11 cellular contexts compared by ENCODE assay signal in the genomic region with DNA sequence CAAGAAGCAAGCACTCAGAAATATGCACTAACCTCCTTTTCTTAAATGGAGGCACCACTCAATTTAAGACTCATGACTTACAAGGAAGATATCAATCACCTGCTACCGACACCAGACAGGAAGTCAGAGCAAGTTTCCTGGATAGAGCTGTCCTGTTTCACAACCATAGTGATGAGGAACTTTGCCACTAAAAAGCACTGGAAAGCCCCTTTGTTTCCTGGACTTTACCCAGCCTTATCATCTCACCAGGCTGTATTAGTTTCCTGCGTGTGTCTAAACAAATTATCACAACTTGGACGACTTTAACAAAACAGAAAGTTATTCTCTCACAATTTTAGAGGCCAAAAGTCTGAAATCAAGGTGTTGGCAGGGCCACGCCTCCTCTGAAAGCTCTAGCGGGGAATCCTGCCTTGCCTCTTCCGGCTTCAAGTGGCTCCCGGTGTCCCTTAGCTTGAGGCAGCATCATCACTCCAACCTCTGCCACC.
DNase-seq lines count a peak whose midpoint lies in the region; ATAC-seq and TF ChIP-seq lines count a peak whose summit lies in the region.
"Had no signal": no experiment of that assay in that cellular context is flagged by ENCODE, and none has a peak within 500 bp of the region (broad histone marks: within the 10 kb centered on the region; RNA-seq: fewer than 3 reads in every experiment).

No MANE protein-coding gene starts in this region.

- 48 to 51% methylated on average over 7 of the region's 7 CpGs for WGBS in esophagus squamous epithelium, 2 donors

- H3K27me3 Mint-ChIP-seq in CD14-positive monocyte (ENCODE audit: low read depth in 3 of 3) = peaks cover 0 to 2% (median 0%) of the 10 kb centered on the region in 3 donors
- H3K27me3 Mint-ChIP-seq: stimulated activated memory B cell treated with anti-CD40 and anti-IgM and Interleukin-4, amounts not matched to agents 10 μg/mL and 1 μg/mL and 100 μg/mL, for 72 hours had no signal

- H3K4me1 Mint-ChIP-seq in CD14-positive monocyte = peaks cover 12% of the 10 kb centered on the region
- H3K4me1 Mint-ChIP-seq: stimulated activated memory B cell treated with anti-CD40 and anti-IgM and Interleukin-4, amounts not matched to agents 10 μg/mL and 1 μg/mL and 100 μg/mL, for 72 hours had no signal

- no peaks in the 10 kb centered on the region for H3K36me3 Mint-ChIP-seq in CD14-positive monocyte
- H3K36me3 Mint-ChIP-seq: stimulated activated memory B cell treated with anti-CD40 and anti-IgM and Interleukin-4, amounts not matched to agents 10 μg/mL and 1 μg/mL and 100 μg/mL, for 72 hours had no signal

- TF ChIP-seq POLR2A in esophagus squamous epithelium (IDR thresholded peaks at IDR 0.05) = no peak

- peak overlapping the region in 6 of 7 donors; percentile 11 to 72 (median 42) for H3K27ac Mint-ChIP-seq in CD14-positive monocyte
- H3K27ac Mint-ChIP-seq: stimulated activated memory B cell treated with anti-CD40 and anti-IgM and Interleukin-4, amounts not matched to agents 10 μg/mL and 1 μg/mL and 100 μg/mL, for 72 hours had no signal

- no peaks in the 10 kb centered on the region for H3K9me3 ChIP-seq in esophagus squamous epithelium
- H3K9me3 ChIP-seq in BE2C = no peaks in the 10 kb centered on the region

- DNase-seq in CD14-positive monocyte (ENCODE audit: low spot score) = no peak
- peak; percentile 32 for DNase-seq in NOMO-1 treated with dmso at 0.1 percent for 144 hours (lab: John Stamatoyannopoulos, UW; ENCODE audit: unreplicated experiment)
- DNase-seq in fibroblast of mammary gland (ENCODE audit: low read depth) = peak; percentile 25
- DNase-seq in esophagus squamous epithelium (lab: John Stamatoyannopoulos, UW) = no peak
- no peak for DNase-seq in BE2C
- DNase-seq: islet precursor cell had no signal

- intact Hi-C loops in CD14-positive monocyte (cut with micrococcal nuclease) = loop anchor here in 1 of 2 donors (10.0 kb wide), 1 partner anchor 46 kb away; no protein-coding TSS in a partner anchor
- intact Hi-C loops in esophagus squamous epithelium (cut with DNase I) = no loop called here

- no peak for TF ChIP-seq CTCF in CD14-positive monocyte (IDR thresholded peaks at IDR 0.05)
- no peak for TF ChIP-seq CTCF in fibroblast of mammary gland (conservative IDR thresholded peaks at IDR 0.05; ENCODE audit: control insufficient read depth, insufficient read depth, low read depth, low read length)
- TF ChIP-seq CTCF in esophagus squamous epithelium (IDR thresholded peaks at IDR 0.05) = no peak
- TF ChIP-seq CTCF in BE2C (IDR thresholded peaks at IDR 0.05; ENCODE audit: low read depth, low read length) = no peak

- H3K4me3 Mint-ChIP-seq in CD14-positive monocyte = no peak overlapping the region
- H3K4me3 Mint-ChIP-seq: stimulated activated memory B cell treated with anti-CD40 and anti-IgM and Interleukin-4, amounts not matched to agents 10 μg/mL and 1 μg/mL and 100 μg/mL, for 72 hours had no signal

- ATAC-seq in GM21447 (IDR thresholded peaks at IDR 0.05; ENCODE audit: unreplicated experiment) (peak; percentile 49), HG02973 (IDR thresholded peaks at IDR 0.05; ENCODE audit: unreplicated experiment) (no peak), GM18519 (IDR thresholded peaks at IDR 0.05; ENCODE audit: low FRiP score, unreplicated experiment) (no peak)
- ATAC-seq: right cardiac atrium; stimulated activated memory B cell treated with anti-CD40 and anti-IgM and Interleukin-4, amounts not matched to agents 10 μg/mL and 1 μg/mL and 100 μg/mL, for 72 hours had no signal

- H3K36me3 ChIP-seq in esophagus squamous epithelium (no peaks in the 10 kb centered on the region), BE2C (no peaks in the 10 kb centered on the region)

- H3K27me3 ChIP-seq in esophagus squamous epithelium (no peaks in the 10 kb centered on the region), BE2C (no peaks in the 10 kb centered on the region)

- H3K4me3 ChIP-seq in fibroblast of mammary gland (ENCODE audit: control insufficient read depth, low read depth, low read length) (no peak overlapping the region), esophagus squamous epithelium (no peak overlapping the region), BE2C (ENCODE audit: low read depth, low read length) (no peak overlapping the region)

- peaks cover 0 to 3% (median 0%) of the 10 kb centered on the region in 7 donors for H3K9me3 Mint-ChIP-seq in CD14-positive monocyte
- H3K9me3 Mint-ChIP-seq: stimulated activated memory B cell treated with anti-CD40 and anti-IgM and Interleukin-4, amounts not matched to agents 10 μg/mL and 1 μg/mL and 100 μg/mL, for 72 hours had no signal

- H3K4me1 ChIP-seq in esophagus squamous epithelium (peaks cover 0 to 11% (median 0%) of the 10 kb centered on the region in 3 donors), BE2C (no peaks in the 10 kb centered on the region)

- no peak overlapping the region for H3K27ac ChIP-seq in esophagus squamous epithelium

Comparison
In these comparisons a context has a peak if more than half of its experiments do, and no peak if none do; other contexts are left out.
1. DNase-seq: peak in NOMO-1 treated with dmso at 0.1 percent for 144 hours (single experiment) and fibroblast of mammary gland (single experiment); none in CD14-positive monocyte (single experiment), esophagus squamous epithelium (single experiment) and BE2C (single experiment).